8 cellular contexts compared by ENCODE assay signal in the genomic region with DNA sequence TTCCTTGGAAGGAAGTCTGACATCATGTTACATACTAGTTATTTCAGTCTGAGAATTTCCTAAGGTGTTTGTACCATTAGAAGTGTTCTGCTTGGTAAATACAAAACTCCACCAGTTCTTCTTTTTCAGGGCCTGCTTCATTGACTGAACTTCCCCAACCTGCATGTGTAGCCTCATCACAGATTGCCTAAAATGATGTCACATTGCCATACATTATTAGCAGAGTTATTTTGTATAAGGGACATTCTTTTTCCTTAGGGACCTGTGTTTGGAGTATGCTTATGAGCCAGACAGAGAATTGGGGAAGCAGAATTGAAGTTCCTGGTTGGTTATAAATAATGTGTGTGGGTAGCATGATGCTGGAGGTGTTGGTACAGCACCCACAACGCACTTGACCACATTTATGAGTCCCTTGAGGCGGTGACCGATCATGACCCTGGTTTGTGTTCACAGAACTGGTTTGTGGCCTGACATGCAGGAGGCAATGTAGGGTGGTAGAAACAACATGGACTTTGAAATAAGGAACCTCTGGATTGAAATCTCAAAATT. TPM values are rescaled to one million over a fixed set of nuclear protein-coding genes. Genes with fewer than 3 reads are reported as not detected.
A peak's percentile ranks its signal among the peaks of the same experiment; 100 is the strongest.
DNase-seq lines count a peak whose midpoint lies in the region; ATAC-seq and TF ChIP-seq lines count a peak whose summit lies in the region.

No MANE protein-coding gene starts in this region.

- CTCF ChIA-PET in GM10248 (lab: Yijun Ruan, JAX), result interaction anchor here (0.9 to 5.7 kb wide), 8 partner anchors 10 to 253 kb away, joined by 3 to 53 read pairs (median 4); no protein-coding TSS in a partner anchor

- H3K27ac ChIP-seq in testis, result no peak overlapping the region
- H3K27ac ChIP-seq in vagina, result no peak overlapping the region

- ATAC-seq in GM21360 (IDR thresholded peaks at IDR 0.05; ENCODE audit: unreplicated experiment) (peak; percentile 61), HG03159 (IDR thresholded peaks at IDR 0.05; ENCODE audit: unreplicated experiment) (peak; percentile 71)

- 62 to 88% methylated on average over 3 of the region's 3 CpGs for WGBS in testis, 2 donors

- H3K27me3 ChIP-seq in testis (no peaks in the 10 kb centered on the region), vagina (no peaks in the 10 kb centered on the region)

- no peak for TF ChIP-seq POLR2A in testis (IDR thresholded peaks at IDR 0.05)
- TF ChIP-seq POLR2A in vagina (IDR thresholded peaks at IDR 0.05), result no peak

- H3K4me3 ChIP-seq in testis, result no peak overlapping the region
- no peak overlapping the region for H3K4me3 ChIP-seq in vagina

- H3K36me3 ChIP-seq in testis (ENCODE audit: low read depth, missing control alignments) (no peaks in the 10 kb centered on the region), vagina (no peaks in the 10 kb centered on the region)

- intact Hi-C loops in testis (cut with DNase I; ENCODE audit: low total_unique reads) (no loop called here), vagina (cut with DNase I) (no loop called here)

- H3K9me3 ChIP-seq in testis (no peaks in the 10 kb centered on the region), vagina (no peaks in the 10 kb centered on the region)

- TF ChIP-seq CTCF in GM10248 (IDR thresholded peaks at IDR 0.05; ENCODE audit: control extremely low read depth, extremely low read depth, low read depth, missing control alignments) (no peak), testis (IDR thresholded peaks at IDR 0.05) (no peak), vagina (IDR thresholded peaks at IDR 0.05) (no peak)

- peak; percentile 41 for DNase-seq in GM10248 (ENCODE audit: extremely low spot score)
- DNase-seq in SKM-1 (lab: John Stamatoyannopoulos, UW; ENCODE audit: unreplicated experiment), result peak; percentile 56
- no peak for DNase-seq in NCI-H82 treated with DMSO at 0.1 percent for 48 hours (lab: John Stamatoyannopoulos, UW; ENCODE audit: unreplicated experiment)
- no peak for DNase-seq in testis
- DNase-seq in vagina (ENCODE audit: extremely low spot score in 2 of 2), result no peak
- DNase-seq in GM03348 (ENCODE audit: low spot score), result no peak

- H3K4me1 ChIP-seq in testis (no peaks in the 10 kb centered on the region), vagina (no peaks in the 10 kb centered on the region)

- POLR2A ChIA-PET in GM10248 (lab: Yijun Ruan, JAX), result no interaction called here

RNA-seq across cellular contexts. Expression of a gene that starts 16.4 kb away (rescaled TPM):
- total RNA-seq in testis, result under 1 TPM in 1 of 2 donors, not detected in 1; 0.63 TPM
- 6.2 TPM for polyA plus RNA-seq in testis (ENCODE audit: insufficient read depth, low read depth, low replicate concordance)
- 6.9 TPM for total RNA-seq in vagina

Comparison
In these comparisons a context has a peak if more than half of its experiments do, and no peak if none do; other contexts are left out.
1. DNase-seq: peak in GM10248 (single experiment) and SKM-1 (single experiment); none in NCI-H82 treated with DMSO at 0.1 percent for 48 hours (single experiment), testis (single experiment), vagina (0 of 2) and GM03348 (single experiment).